ENCODE assay signal across 10 cellular contexts in the genomic region with DNA sequence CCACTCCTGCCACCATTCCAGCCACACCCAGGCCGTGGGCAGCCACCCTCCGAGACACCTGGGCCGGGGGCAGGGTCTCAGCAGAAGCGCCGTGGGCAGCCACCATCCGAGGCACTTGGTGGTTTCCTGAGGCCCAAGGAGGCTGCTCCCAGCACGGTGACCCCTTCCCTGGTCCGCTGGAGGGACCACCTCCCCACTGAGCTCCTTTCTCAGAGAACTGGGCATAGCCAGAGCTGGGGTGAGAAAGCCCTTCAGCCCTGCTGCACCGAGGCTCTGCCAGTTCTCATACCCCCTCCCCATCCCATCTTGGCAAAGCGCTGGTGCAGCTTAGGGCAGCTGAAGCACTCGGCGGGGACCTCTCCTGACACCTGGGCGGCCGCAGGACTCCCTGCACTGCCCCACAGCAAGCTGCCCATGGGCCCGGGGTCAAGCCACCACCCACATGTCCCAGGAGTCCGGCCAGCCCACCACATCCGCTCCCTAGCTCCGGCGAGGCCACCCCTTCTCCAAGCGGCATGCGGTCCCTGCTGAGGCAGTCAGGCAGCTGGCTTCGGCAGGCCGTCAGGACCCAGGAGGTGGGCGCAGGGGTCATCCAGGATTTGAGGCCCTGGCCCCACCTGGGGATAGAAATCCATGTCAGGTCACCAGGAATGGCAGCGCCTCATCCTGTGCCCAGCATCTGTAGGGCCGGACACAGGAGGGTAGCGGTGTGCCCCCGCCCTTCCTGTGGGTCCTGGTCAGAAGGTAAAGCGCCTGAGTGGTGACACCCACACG. TPM values are rescaled to one million over a fixed set of nuclear protein-coding genes. Genes with fewer than 3 reads are reported as not detected.
A peak's percentile ranks its signal among the peaks of the same experiment; 100 is the strongest.
DNase-seq lines count a peak whose midpoint lies in the region; ATAC-seq and TF ChIP-seq lines count a peak whose summit lies in the region.
"Had no signal": no experiment of that assay in that cellular context is flagged by ENCODE, and none has a peak within 500 bp of the region (broad histone marks: within the 10 kb centered on the region; RNA-seq: fewer than 3 reads in every experiment).

No MANE protein-coding gene starts in this region.

- H3K36me3 ChIP-seq in mesenchymal stem cell (ENCODE audit: control insufficient read depth in 1 of 2, insufficient read depth in 2 of 2, low read depth in 1 of 2, low read length in 2 of 2) (peaks cover 37 to 63% of the 10 kb centered on the region in 2 experiments), prostate gland (peaks cover 0 to 5% of the 10 kb centered on the region in 2 donors)

- H2BK120ac ChIP-seq in mesenchymal stem cell (ENCODE audit: low read depth, low read length) = peak overlapping the region; percentile 87

- no peak overlapping the region for H3K9ac ChIP-seq in mesenchymal stem cell (ENCODE audit: low read length)

- H3K36me3 Mint-ChIP-seq in activated naive CD4-positive, alpha-beta T cell treated with anti-CD3 and anti-CD28 coated beads, Interleukin-2, amount 50 U/mL, for 72 hours = peaks cover 5 to 10% of the 10 kb centered on the region in 2 donors

- TF ChIP-seq POLR2A in prostate gland (IDR thresholded peaks at IDR 0.05) = no peak

- ATAC-seq in stimulated activated naive CD8-positive, alpha-beta T cell treated with anti-CD3 and anti-CD28 coated beads, Interleukin-15, amount 100 ng/mL, for 72 hours = no peak
- ATAC-seq in stimulated activated naive CD8-positive, alpha-beta T cell treated with anti-CD3 and anti-CD28 coated beads, Interleukin-15, Interleukin-2, amounts not matched to agents 100 U/mL and 50 U/mL, for 24 hours = no peak
- ATAC-seq in activated naive CD4-positive, alpha-beta T cell treated with anti-CD3 and anti-CD28 coated beads, Interleukin-2, amount 50 U/mL, for 72 hours = no peak

- WGBS in mesenchymal stem cell = 89% methylated on average over 30 of the region's 30 CpGs
- 84% methylated on average over 24 of the region's 30 CpGs for WGBS in prostate gland

- TF ChIP-seq CTCF in prostate gland (IDR thresholded peaks at IDR 0.05) = no peak

- no peak overlapping the region for H3K27ac ChIP-seq in mesenchymal stem cell (ENCODE audit: low read length, poor library complexity, severe bottlenecking)
- no peak overlapping the region for H3K27ac ChIP-seq in prostate gland
- H3K27ac ChIP-seq: C4-2B had no signal

- H3K27me3 Mint-ChIP-seq in stimulated activated naive CD8-positive, alpha-beta T cell treated with anti-CD3 and anti-CD28 coated beads, Interleukin-15, amount 100 ng/mL, for 72 hours = no peaks in the 10 kb centered on the region

- intact Hi-C loops in prostate gland (cut with DNase I) = no loop called here

- H3K4me1 ChIP-seq in mesenchymal stem cell (ENCODE audit: control insufficient read depth, insufficient read depth, low read depth, low read length) (peaks cover 57% of the 10 kb centered on the region), prostate gland (replicated peaks) (no peaks in the 10 kb centered on the region)

- H3K79me1 ChIP-seq in mesenchymal stem cell (replicated peaks; ENCODE audit: low read length, poor library complexity, severe bottlenecking) = peaks cover 14% of the 10 kb centered on the region

- H2BK12ac ChIP-seq in mesenchymal stem cell (ENCODE audit: low read length in 2 of 2) = peak overlapping the region in 1 of 2 experiments; percentile 31

- H3K23ac ChIP-seq in mesenchymal stem cell (ENCODE audit: low read length in 2 of 2) = no peak overlapping the region

- no peak overlapping the region for H2AFZ ChIP-seq in mesenchymal stem cell (ENCODE audit: low read depth, low read length)

- peak overlapping the region in 1 of 2 experiments; percentile 52 for H3K18ac ChIP-seq in mesenchymal stem cell (ENCODE audit: low read depth in 1 of 2, low read length in 2 of 2)

- no peaks in the 10 kb centered on the region for H3K9me3 Mint-ChIP-seq in stimulated activated naive CD8-positive, alpha-beta T cell treated with anti-CD3 and anti-CD28 coated beads, Interleukin-15, amount 100 ng/mL, for 72 hours
- H3K9me3 Mint-ChIP-seq in activated naive CD4-positive, alpha-beta T cell treated with anti-CD3 and anti-CD28 coated beads, Interleukin-2, amount 50 U/mL, for 72 hours = no peaks in the 10 kb centered on the region

- H3K4me3 Mint-ChIP-seq in stimulated activated naive CD8-positive, alpha-beta T cell treated with anti-CD3 and anti-CD28 coated beads, Interleukin-15, amount 100 ng/mL, for 72 hours = peak overlapping the region in 1 of 2 donors; percentile 90

- no peak overlapping the region for H3K4me3 ChIP-seq in mesenchymal stem cell (ENCODE audit: insufficient read depth in 1 of 2, low read depth in 1 of 2, low read length in 2 of 2)
- H3K4me3 ChIP-seq in prostate gland = no peak overlapping the region

- peak overlapping the region; percentile 70 for H4K91ac ChIP-seq in mesenchymal stem cell (ENCODE audit: low read length)

- no peak overlapping the region for H2AK5ac ChIP-seq in mesenchymal stem cell (ENCODE audit: low read length, severe bottlenecking)

- H3K4ac ChIP-seq in mesenchymal stem cell (ENCODE audit: low read depth in 1 of 2, low read length in 2 of 2) = no peak overlapping the region

- H4K8ac ChIP-seq in mesenchymal stem cell (ENCODE audit: low read length) = peak overlapping the region; percentile 66

- peak overlapping the region; percentile 93 to 95 for H3K27ac Mint-ChIP-seq in stimulated activated naive CD8-positive, alpha-beta T cell treated with anti-CD3 and anti-CD28 coated beads, Interleukin-15, amount 100 ng/mL, for 72 hours
- peak overlapping the region; percentile 90 to 94 for H3K27ac Mint-ChIP-seq in activated naive CD4-positive, alpha-beta T cell treated with anti-CD3 and anti-CD28 coated beads, Interleukin-2, amount 50 U/mL, for 72 hours

- H3K9me3 ChIP-seq in mesenchymal stem cell (ENCODE audit: control insufficient read depth, low read length) (no peaks in the 10 kb centered on the region), prostate gland (no peaks in the 10 kb centered on the region)

- peaks cover 42% of the 10 kb centered on the region for H3K4me1 Mint-ChIP-seq in stimulated activated naive CD8-positive, alpha-beta T cell treated with anti-CD3 and anti-CD28 coated beads, Interleukin-15, amount 100 ng/mL, for 72 hours

- H2BK5ac ChIP-seq in mesenchymal stem cell (ENCODE audit: low read depth, low read length, poor library complexity, severe bottlenecking) = no peak overlapping the region

- H2BK15ac ChIP-seq in mesenchymal stem cell (ENCODE audit: low read depth, poor library complexity, severe bottlenecking) = peak overlapping the region; percentile 26

- H3K14ac ChIP-seq in mesenchymal stem cell (ENCODE audit: low read length in 2 of 2) = no peak overlapping the region

- H3K4me2 ChIP-seq in mesenchymal stem cell (ENCODE audit: low read length, poor library complexity, severe bottlenecking) = no peak overlapping the region

- DNase-seq in stimulated activated naive CD8-positive, alpha-beta T cell treated with anti-CD3 and anti-CD28 coated beads, Interleukin-15, amount 100 ng/mL, for 72 hours = no peak
- no peak for DNase-seq in stimulated activated naive CD8-positive, alpha-beta T cell treated with anti-CD3 and anti-CD28 coated beads, Interleukin-15, Interleukin-2, amounts not matched to agents 100 U/mL and 50 U/mL, for 24 hours
- no peak for DNase-seq in activated naive CD4-positive, alpha-beta T cell treated with anti-CD3 and anti-CD28 coated beads, Interleukin-2, amount 50 U/mL, for 72 hours (ENCODE audit: low spot score in 2 of 2)
- DNase-seq in mesenchymal stem cell (no peak), dermis blood vessel endothelial cell (no peak), NCI-H446 (lab: John Stamatoyannopoulos, UW) (no peak), prostate gland (ENCODE audit: low spot score) (no peak), DMS 273 (lab: John Stamatoyannopoulos, UW; ENCODE audit: unreplicated experiment) (no peak)

- no peaks in the 10 kb centered on the region for H3K27me3 ChIP-seq in mesenchymal stem cell (ENCODE audit: control insufficient read depth in 1 of 2, insufficient read depth in 1 of 2, low read length in 2 of 2)
- H3K27me3 ChIP-seq in prostate gland (replicated peaks; ENCODE audit: insufficient read depth) = no peaks in the 10 kb centered on the region

RNA-seq across cellular contexts. Expression of a gene that starts 1.3 kb away (rescaled TPM):
- 100 to 1,000 TPM; 112 to 267 TPM for total RNA-seq in activated naive CD4-positive, alpha-beta T cell treated with anti-CD3 and anti-CD28 coated beads, Interleukin-2, amount 50 U/mL, for 72 hours
- polyA plus RNA-seq in mesenchymal stem cell (2013, experiment 1 of 2) = 319 TPM
- polyA plus RNA-seq in mesenchymal stem cell (2013, experiment 2 of 2) = 325 TPM
- total RNA-seq in dermis blood vessel endothelial cell (135 and 286 TPM in 2 replicates), prostate gland (100 to 1,000 TPM in 1 of 2 donors, 10 to 100 TPM in 1; 86.0 to 155 TPM)

RNA-seq across cellular contexts. Expression of a gene that starts 10.7 kb away (rescaled TPM):
- total RNA-seq in activated naive CD4-positive, alpha-beta T cell treated with anti-CD3 and anti-CD28 coated beads, Interleukin-2, amount 50 U/mL, for 72 hours = 10 to 100 TPM; 91.6 to 96.1 TPM
- 120 TPM for polyA plus RNA-seq in mesenchymal stem cell (2013, experiment 1 of 2)
- 109 TPM for polyA plus RNA-seq in mesenchymal stem cell (2013, experiment 2 of 2)
- total RNA-seq in dermis blood vessel endothelial cell (63.3 and 119 TPM in 2 replicates), prostate gland (10 to 100 TPM; 34.7 to 40.0 TPM)

RNA-seq across cellular contexts. Expression of a gene that starts 13.8 kb away (rescaled TPM):
- total RNA-seq in activated naive CD4-positive, alpha-beta T cell treated with anti-CD3 and anti-CD28 coated beads, Interleukin-2, amount 50 U/mL, for 72 hours = not detected
- polyA plus RNA-seq in mesenchymal stem cell (2013, experiment 1 of 2) = 0.12 TPM
- 0.11 TPM for polyA plus RNA-seq in mesenchymal stem cell (2013, experiment 2 of 2)
- total RNA-seq in dermis blood vessel endothelial cell (not detected in 2 replicates), prostate gland (under 1 TPM in 1 of 2 donors, not detected in 1; 0.97 TPM)
- total RNA-seq: esophagus mucosa had no signal

RNA-seq across cellular contexts. Expression of a gene that starts 34.1 kb away (rescaled TPM):
- total RNA-seq in activated naive CD4-positive, alpha-beta T cell treated with anti-CD3 and anti-CD28 coated beads, Interleukin-2, amount 50 U/mL, for 72 hours = 1 to 10 TPM; 5.4 to 6.4 TPM
- polyA plus RNA-seq in mesenchymal stem cell (2013, experiment 1 of 2) = 0.06 TPM
- 0.10 TPM for polyA plus RNA-seq in mesenchymal stem cell (2013, experiment 2 of 2)
- total RNA-seq in dermis blood vessel endothelial cell (0.09 TPM in 1 of 2 replicates, not detected in the other), prostate gland (1 to 10 TPM in 1 of 2 donors, under 1 TPM in 1; 0.46 to 2.8 TPM)

RNA-seq across cellular contexts. Expression of a gene that starts 54.0 kb away (rescaled TPM):
- total RNA-seq in activated naive CD4-positive, alpha-beta T cell treated with anti-CD3 and anti-CD28 coated beads, Interleukin-2, amount 50 U/mL, for 72 hours = 10 to 100 TPM; 47.5 to 82.5 TPM
- polyA plus RNA-seq in mesenchymal stem cell (2013, experiment 1 of 2) = 12.6 TPM
- 10.8 TPM for polyA plus RNA-seq in mesenchymal stem cell (2013, experiment 2 of 2)
- 11.6 and 15.1 TPM in 2 replicates for total RNA-seq in dermis blood vessel endothelial cell
- total RNA-seq in prostate gland = 10 to 100 TPM; 11.6 to 30.3 TPM
